28 cellular contexts compared by ENCODE assay signal in genomic region chr13:60312851-60313505, GRCh38.
"Had no signal": no experiment of that assay in that cellular context is flagged by ENCODE, and none has a peak within 500 bp of the region (broad histone marks: within the 10 kb centered on the region; RNA-seq: fewer than 3 reads in every experiment).

No MANE protein-coding gene starts in this region.

- H3K9ac ChIP-seq: parathyroid adenoma had no signal

- FAIRE-seq: endothelial cell of umbilical vein, frontal cortex, keratinocyte had no signal

- H2AFZ ChIP-seq: parathyroid adenoma had no signal

- H3K27me3 Mint-ChIP-seq: progenitor cell of endocrine pancreas had no signal

- H3K79me2 ChIP-seq: parathyroid adenoma had no signal

- H3K36me3 Mint-ChIP-seq: natural killer cell treated with Interleukin-12 subunit alpha and Interleukin-12 subunit beta and Interleukin-15 and Interleukin-18, amount 100 ng/mL, for 72 hours had no signal

- H3K27ac Mint-ChIP-seq: natural killer cell treated with Interleukin-12 subunit alpha and Interleukin-12 subunit beta and Interleukin-15 and Interleukin-18, amount 100 ng/mL, for 72 hours; progenitor cell of endocrine pancreas; stimulated activated naive CD8-positive, alpha-beta T cell treated with anti-CD3 and anti-CD28 coated beads, Interleukin-15, amount 100 ng/mL, for 72 hours had no signal

- H3K4me2 ChIP-seq: smooth muscle cell had no signal

- H3K9me3 Mint-ChIP-seq: natural killer cell treated with Interleukin-12 subunit alpha and Interleukin-12 subunit beta and Interleukin-15 and Interleukin-18, amount 100 ng/mL, for 72 hours; neural crest cell; stimulated activated naive CD8-positive, alpha-beta T cell treated with anti-CD3 and anti-CD28 coated beads, Interleukin-15, amount 100 ng/mL, for 72 hours had no signal

- H3K36me3 ChIP-seq: left lung, neutrophil, right atrium auricular region, suprapubic skin, thyroid gland, vagina had no signal

- H3K4me3 ChIP-seq: coronary artery, left lung, right atrium auricular region, smooth muscle cell, suprapubic skin, thyroid gland, vagina had no signal

- H3K27me3 ChIP-seq: left lung, neutrophil, right atrium auricular region, suprapubic skin, thyroid gland, vagina had no signal

- DNase-seq: dermis blood vessel endothelial cell; effector memory CD4-positive, alpha-beta T cell; erythroblast; head of caudate nucleus; left cardiac atrium; left lung; mesendoderm; stimulated activated CD4-positive, alpha-beta T cell treated with anti-CD3 and anti-CD28 coated beads, Interleukin-12 subunit alpha, Interleukin-12 subunit beta, amount 100 ng/mL, for 4 hours; stimulated activated CD4-positive, alpha-beta T cell treated with anti-CD3 and anti-CD28 coated beads, Interleukin-1b, Interleukin-23, amount 100 ng/mL, for 48 hours; stimulated activated CD4-positive, alpha-beta T cell treated with anti-CD3 and anti-CD28 coated beads, Interleukin-4, amount 100 ng/mL, for 1 hour; stimulated activated CD8-positive, alpha-beta memory T cell treated with anti-CD3 and anti-CD28 coated beads, Interleukin-4, amount 100 ng/mL, for 48 hours; stimulated activated naive CD4-positive, alpha-beta T cell; stimulated activated naive CD8-positive, alpha-beta T cell treated with anti-CD3 and anti-CD28 coated beads, Interleukin-15, amount 100 ng/mL, for 72 hours; thyroid gland; trophoblast cell had no signal

- H3K4me3 Mint-ChIP-seq: natural killer cell treated with Interleukin-12 subunit alpha and Interleukin-12 subunit beta and Interleukin-15 and Interleukin-18, amount 100 ng/mL, for 72 hours; neural crest cell; stimulated activated naive CD8-positive, alpha-beta T cell treated with anti-CD3 and anti-CD28 coated beads, Interleukin-15, amount 100 ng/mL, for 72 hours had no signal

- H3K4me1 ChIP-seq: left lung, parathyroid adenoma, right atrium auricular region, suprapubic skin, thyroid gland, vagina had no signal

- H3K27ac ChIP-seq: coronary artery, left lung, neutrophil, parathyroid adenoma, right atrium auricular region, suprapubic skin, thyroid gland, vagina had no signal

- H3K9me3 ChIP-seq: left lung, neutrophil, right atrium auricular region, suprapubic skin, thyroid gland, vagina had no signal
